ENCODE assay signal across 8 cellular contexts in genomic region chr20:50113420-50114224, GRCh38. TPM values are rescaled to one million over a fixed set of nuclear protein-coding genes. Genes with fewer than 3 reads are reported as not detected.
DNase-seq lines count a peak whose midpoint lies in the region; ATAC-seq, FAIRE-seq and TF ChIP-seq lines count a peak whose summit lies in the region.

No MANE protein-coding gene starts in this region.

- H3K27me3 Mint-ChIP-seq in chondrocyte (ENCODE audit: low read depth): no peaks in the 10 kb centered on the region
- H3K27me3 Mint-ChIP-seq in naive B cell: no peaks in the 10 kb centered on the region

- H3K4me3 ChIP-seq in BE2C (ENCODE audit: low read depth, low read length): peak overlapping the region; percentile 85

- H3K36me3 Mint-ChIP-seq in chondrocyte (ENCODE audit: low read depth) (no peaks in the 10 kb centered on the region), naive B cell (no peaks in the 10 kb centered on the region)

- peaks cover 7% of the 10 kb centered on the region for H3K36me3 ChIP-seq in BE2C
- peaks cover 3% of the 10 kb centered on the region; the same call in 1 of the 2 replicates for H3K36me3 ChIP-seq in KOPT-K1 (ENCODE audit: insufficient read depth, low read length)

- TF ChIP-seq CTCF in BE2C (IDR thresholded peaks at IDR 0.05; ENCODE audit: low read depth, low read length) (no peak), chondrocyte (IDR thresholded peaks at IDR 0.05) (no peak)

- H3K27me3 ChIP-seq in BE2C: no peaks in the 10 kb centered on the region

- H3K4me1 Mint-ChIP-seq in chondrocyte (ENCODE audit: low read depth): peaks cover 64% of the 10 kb centered on the region
- peaks cover 57 to 77% (median 68%) of the 10 kb centered on the region in 3 donors for H3K4me1 Mint-ChIP-seq in naive B cell

- H3K9me3 Mint-ChIP-seq in chondrocyte (ENCODE audit: low read depth) (no peaks in the 10 kb centered on the region), naive B cell (no peaks in the 10 kb centered on the region)

- peaks cover 6% of the 10 kb centered on the region; the same call in 1 of the 2 replicates for H3K4me1 ChIP-seq in BE2C

- no peak for TF ChIP-seq POLR2A in H54 (IDR thresholded peaks at IDR 0.05; ENCODE audit: low read depth, low read length)

- DNase-seq in BE2C: no peak
- no peak for DNase-seq in chondrocyte (ENCODE audit: low spot score)
- DNase-seq in naive B cell: no peak
- no peak for DNase-seq in stimulated activated CD4-positive, alpha-beta T cell treated with anti-CD3 and anti-CD28 coated beads, Interleukin-4, amount 100 ng/mL, for 4 hours
- DNase-seq in H54 (ENCODE audit: insufficient read length, low spot score): no peak

- H3K27ac Mint-ChIP-seq in chondrocyte (ENCODE audit: unreplicated experiment): peak overlapping the region; percentile 96
- peak overlapping the region; percentile 80 to 99 (median 98) for H3K27ac Mint-ChIP-seq in naive B cell

- no peak for FAIRE-seq in H54 (lab: Jason Lieb, UNC)

- peak overlapping the region; percentile 79 for H3K27ac ChIP-seq in KOPT-K1 (ENCODE audit: low read depth, low read length, poor library complexity, severe bottlenecking)

- H3K4me3 Mint-ChIP-seq in chondrocyte (ENCODE audit: unreplicated experiment) (peak overlapping the region; percentile 93), naive B cell (peak overlapping the region; percentile 90 to 99 (median 98))

- H3K9me3 ChIP-seq in BE2C (no peaks in the 10 kb centered on the region), KOPT-K1 (ENCODE audit: insufficient read depth, low read length, poor library complexity, severe bottlenecking) (no peaks in the 10 kb centered on the region)

- ATAC-seq in naive B cell (ENCODE audit: low read depth in 2 of 2) (no peak), GM21786 (IDR thresholded peaks at IDR 0.05; ENCODE audit: unreplicated experiment) (no peak), HG02970 (IDR thresholded peaks at IDR 0.05; ENCODE audit: low FRiP score, unreplicated experiment) (no peak)

RNA-seq across cellular contexts. Expression of gene UBE2V1, which starts 0.7 kb away (rescaled TPM):
- 88.4 TPM for polyA plus RNA-seq in BE2C (2012; ENCODE audit: insufficient read depth, insufficient read length, low read depth)
- 79.8 to 100 TPM (median 82.0 TPM) in 3 replicates for total RNA-seq in chondrocyte
- polyA plus RNA-seq in naive B cell (ENCODE audit: low read depth in 6 of 6): 100 to 1,000 TPM in 5 of 6 donors, 10 to 100 TPM in 1; 99.3 to 153 (median 113) TPM

RNA-seq across cellular contexts. Expression of gene PEDS1, which starts 39.9 kb away (rescaled TPM):
- polyA plus RNA-seq in BE2C (2012; ENCODE audit: insufficient read depth, insufficient read length, low read depth): 81.0 TPM
- 36.8 to 42.3 TPM (median 41.4 TPM) in 3 replicates for total RNA-seq in chondrocyte
- 10 to 100 TPM; 14.1 to 22.6 (median 16.9) TPM for polyA plus RNA-seq in naive B cell (ENCODE audit: low read depth in 6 of 6)
